8 cellular contexts compared by ENCODE assay signal in the genomic region with DNA sequence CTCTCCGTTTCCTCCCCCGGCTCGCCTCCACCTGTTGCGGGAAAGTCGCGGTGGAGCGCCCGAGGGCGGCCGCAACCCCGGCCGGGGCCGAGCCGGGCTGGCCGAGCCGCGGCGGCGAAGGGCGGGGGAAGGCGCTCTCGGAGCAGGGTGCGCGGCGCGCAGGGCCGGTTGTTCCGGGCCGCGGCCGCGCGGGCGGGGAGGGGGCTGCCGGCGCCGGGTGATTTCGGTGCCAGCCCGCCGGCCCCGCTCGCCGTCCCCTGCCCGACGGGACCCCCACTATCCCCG. TPM values are rescaled to one million over a fixed set of nuclear protein-coding genes. Genes with fewer than 3 reads are reported as not detected.
A peak's percentile ranks its signal among the peaks of the same experiment; 100 is the strongest.
DNase-seq lines count a peak whose midpoint lies in the region; ATAC-seq and TF ChIP-seq lines count a peak whose summit lies in the region.

No MANE protein-coding gene starts in this region.

- no peaks in the 10 kb centered on the region for H3K36me3 ChIP-seq in PC-3 (ENCODE audit: low read depth, low read length)

- TF ChIP-seq CTCF in PC-3 (conservative IDR thresholded peaks at IDR 0.05; ENCODE audit: low read depth, low read length), result no peak
- TF ChIP-seq CTCF in epithelial cell of proximal tubule (conservative IDR thresholded peaks at IDR 0.05; ENCODE audit: low read depth, low read length), result no peak
- TF ChIP-seq CTCF in natural killer cell (IDR thresholded peaks at IDR 0.05), result no peak

- intact Hi-C loops in PC-3 (cut with micrococcal nuclease), result no loop called here
- intact Hi-C loops in natural killer cell (cut with micrococcal nuclease), result no loop called here

- ATAC-seq in HG02588 (IDR thresholded peaks at IDR 0.05; ENCODE audit: unreplicated experiment), result peak; percentile 67
- ATAC-seq in PC-3, result peak; percentile 52
- peak; percentile 74 to 78 (median 78) for ATAC-seq in natural killer cell

- no peaks in the 10 kb centered on the region for H3K9me3 Mint-ChIP-seq in activated T-cell treated with anti-CD3 and anti-CD28 coated beads, Interleukin-2, amount 50 U/mL, for 24 hours
- H3K9me3 Mint-ChIP-seq in natural killer cell, result no peaks in the 10 kb centered on the region

- H3K27ac Mint-ChIP-seq in activated T-cell treated with anti-CD3 and anti-CD28 coated beads, Interleukin-2, amount 50 U/mL, for 24 hours, result no peak overlapping the region
- peak overlapping the region in 1 of 2 donors; percentile 37 for H3K27ac Mint-ChIP-seq in natural killer cell

- H3K79me2 ChIP-seq in PC-3 (ENCODE audit: low read length), result peaks cover 50% of the 10 kb centered on the region

- H3K4me2 ChIP-seq in PC-3 (ENCODE audit: low read length), result peak overlapping the region; percentile 96

- no peaks in the 10 kb centered on the region for H3K9me2 ChIP-seq in PC-3 (replicated peaks; ENCODE audit: low read length)

- CTCF ChIA-PET in PC-3 (lab: Charles Lee), result interaction anchor here (0.8 to 1.3 kb wide), 4 partner anchors 94 to 243 kb away, joined by 3 to 6 read pairs (median 4); a partner anchor contains a TSS

- POLR2A ChIA-PET in PC-3 (lab: Charles Lee; ENCODE audit: unreplicated experiment), result interaction anchor here (0.6 kb wide), 1 partner anchor 749 kb away, joined by 3 read pairs; no protein-coding TSS in a partner anchor

- no peak for DNase-seq in activated T-cell treated with anti-CD3 and anti-CD28 coated beads, Interleukin-2, amount 50 U/mL, for 24 hours
- DNase-seq in activated T-cell treated with anti-CD3 and anti-CD28 coated beads for 4 hours (no peak), PC-3 (no peak), epithelial cell of proximal tubule (ENCODE audit: low read depth) (no peak), natural killer cell (peak; percentile 31), NCI-H226 (no peak), NCI-H1105 treated with DMSO at 0.1 percent for 48 hours (lab: John Stamatoyannopoulos, UW) (no peak)

- H3K27me3 ChIP-seq in PC-3 (ENCODE audit: low read length), result no peaks in the 10 kb centered on the region

- peak overlapping the region; percentile 70 for H3K27ac ChIP-seq in PC-3 (ENCODE audit: low read length)

- H3K36me3 Mint-ChIP-seq in activated T-cell treated with anti-CD3 and anti-CD28 coated beads, Interleukin-2, amount 50 U/mL, for 24 hours (ENCODE audit: low read depth), result no peaks in the 10 kb centered on the region
- H3K36me3 Mint-ChIP-seq in natural killer cell, result no peaks in the 10 kb centered on the region

- H3K27me3 Mint-ChIP-seq in activated T-cell treated with anti-CD3 and anti-CD28 coated beads, Interleukin-2, amount 50 U/mL, for 24 hours, result peaks cover 50% of the 10 kb centered on the region
- peaks cover 27 to 39% of the 10 kb centered on the region in 2 donors for H3K27me3 Mint-ChIP-seq in natural killer cell (ENCODE audit: low read depth in 2 of 2)

- peak overlapping the region; percentile 46; the same call in 1 of the 2 replicates for H2AFZ ChIP-seq in PC-3 (ENCODE audit: low read length)

- no TSS peak for BruUV-seq in PC-3 (replicated peaks; lab: Mats Ljungman, UMichigan)

- peak overlapping the region; percentile 82 for H3K4me3 ChIP-seq in PC-3 (ENCODE audit: low read length)
- H3K4me3 ChIP-seq in epithelial cell of proximal tubule (ENCODE audit: low read depth, low read length), result peak overlapping the region; percentile 93

- no peaks in the 10 kb centered on the region for H3F3A ChIP-seq in PC-3 (ENCODE audit: low read length, unreplicated experiment)

- H3K4me3 Mint-ChIP-seq in activated T-cell treated with anti-CD3 and anti-CD28 coated beads, Interleukin-2, amount 50 U/mL, for 24 hours, result peak overlapping the region; percentile 51
- peak overlapping the region; percentile 65 for H3K4me3 Mint-ChIP-seq in natural killer cell

- peak overlapping the region; percentile 100 for H3K9ac ChIP-seq in PC-3 (ENCODE audit: low read length)

- H4K20me1 ChIP-seq in PC-3 (ENCODE audit: low read length), result peaks cover 5% of the 10 kb centered on the region; the same call in 1 of the 2 replicates

- peaks cover 6% of the 10 kb centered on the region for H3K4me1 Mint-ChIP-seq in activated T-cell treated with anti-CD3 and anti-CD28 coated beads, Interleukin-2, amount 50 U/mL, for 24 hours (ENCODE audit: low read depth)
- peaks cover 0 to 6% of the 10 kb centered on the region in 2 donors for H3K4me1 Mint-ChIP-seq in natural killer cell

- H3K4me1 ChIP-seq in PC-3 (ENCODE audit: insufficient read depth, low read length), result peaks cover 23% of the 10 kb centered on the region

- no peaks in the 10 kb centered on the region for H3K9me3 ChIP-seq in PC-3 (ENCODE audit: low read length)

RNA-seq across cellular contexts. Expression of a gene that starts 0.2 kb away (rescaled TPM):
- 13.9 and 25.3 TPM in 2 replicates for total RNA-seq in PC-3 (2014; rRNA removed)
- 12.9 and 16.1 TPM in 2 replicates for total RNA-seq in epithelial cell of proximal tubule
- total RNA-seq in natural killer cell, result under 1 TPM; 0.14 to 0.68 (median 0.14) TPM
